ENCODE assay signal across 16 cellular contexts in genomic region chr1:170250531-170251276, GRCh38.
A peak's percentile ranks its signal among the peaks of the same experiment; 100 is the strongest.
DNase-seq lines count a peak whose midpoint lies in the region; ATAC-seq and TF ChIP-seq lines count a peak whose summit lies in the region.
"Had no signal": no experiment of that assay in that cellular context is flagged by ENCODE, and none has a peak within 500 bp of the region (broad histone marks: within the 10 kb centered on the region; RNA-seq: fewer than 3 reads in every experiment).

No MANE protein-coding gene starts in this region.

- H3K27ac ChIP-seq in C4-2B, result no peak overlapping the region
- H3K27ac ChIP-seq in upper lobe of right lung, result no peak overlapping the region
- H3K27ac ChIP-seq: A549, HL-60 had no signal

- H3K9me3 ChIP-seq in upper lobe of right lung, result no peaks in the 10 kb centered on the region
- H3K9me3 ChIP-seq: A549 had no signal

- H3K36me3 ChIP-seq in upper lobe of right lung, result no peaks in the 10 kb centered on the region
- H3K36me3 ChIP-seq: HAP-1 had no signal

- intact Hi-C loops in upper lobe of right lung (cut with DNase I), result no loop called here

- no peak overlapping the region for H3K27ac Mint-ChIP-seq in glutamatergic neuron (ENCODE audit: unreplicated experiment)
- H3K27ac Mint-ChIP-seq: CD8-positive, alpha-beta memory T cell; GM23338 had no signal

- peak; percentile 20 for DNase-seq in NCI-H69 (lab: John Stamatoyannopoulos, UW)
- DNase-seq in upper lobe of right lung, result no peak
- DNase-seq in glutamatergic neuron, result no peak
- DNase-seq in stimulated activated CD4-positive, alpha-beta T cell treated with anti-CD3 and anti-CD28 coated beads, Interleukin-1b, Interleukin-23, amount 100 ng/mL, for 48 hours, result no peak
- no peak for DNase-seq in LoVo (ENCODE audit: low spot score)
- DNase-seq: Caco-2; CD8-positive, alpha-beta memory T cell; DMS53; Karpas-422 had no signal

- peaks cover 6% of the 10 kb centered on the region for H3K36me3 Mint-ChIP-seq in glutamatergic neuron (ENCODE audit: unreplicated experiment)
- H3K36me3 Mint-ChIP-seq: CD8-positive, alpha-beta memory T cell had no signal

- no peaks in the 10 kb centered on the region for H3K27me3 ChIP-seq in upper lobe of right lung

- TF ChIP-seq CTCF in C4-2B (conservative IDR thresholded peaks at IDR 0.05), result 0 out of 2 replicates have a peak, but pooled peaks have one; percentile 6
- no peak for TF ChIP-seq CTCF in upper lobe of right lung (IDR thresholded peaks at IDR 0.05)
- no peak for TF ChIP-seq CTCF in glutamatergic neuron (IDR thresholded peaks at IDR 0.05; ENCODE audit: partially characterized antibody, unreplicated experiment)

- no peak overlapping the region for H3K4me3 ChIP-seq in upper lobe of right lung
- H3K4me3 ChIP-seq: A549, GM23338, HAP-1, K562 had no signal

- no peaks in the 10 kb centered on the region for H3K4me1 ChIP-seq in upper lobe of right lung
- H3K4me1 ChIP-seq: A549, Caco-2, HAP-1 had no signal

- no peaks in the 10 kb centered on the region for H3K4me1 Mint-ChIP-seq in glutamatergic neuron (ENCODE audit: low read depth, unreplicated experiment)
- H3K4me1 Mint-ChIP-seq: GM23338 had no signal

- H3K27me3 Mint-ChIP-seq in glutamatergic neuron (ENCODE audit: unreplicated experiment), result peaks cover 2% of the 10 kb centered on the region

- H3K9me3 Mint-ChIP-seq in glutamatergic neuron (ENCODE audit: unreplicated experiment), result peaks cover 1% of the 10 kb centered on the region
- H3K9me3 Mint-ChIP-seq: CD8-positive, alpha-beta memory T cell had no signal

- ATAC-seq in esophagus mucosa (peak; percentile 20), upper lobe of right lung (peak; percentile 37)
- ATAC-seq: A549, GM23338, K562 had no signal

- no peak overlapping the region for H3K4me3 Mint-ChIP-seq in glutamatergic neuron (ENCODE audit: unreplicated experiment)
- H3K4me3 Mint-ChIP-seq: CD8-positive, alpha-beta memory T cell; GM23338 had no signal
